In genomic region chr19:39407394-39407643, GRCh38 we compare ENCODE assay signal across 8 cellular contexts. TPM values are rescaled to one million over a fixed set of nuclear protein-coding genes. Genes with fewer than 3 reads are reported as not detected.
A peak's percentile ranks its signal among the peaks of the same experiment; 100 is the strongest.
DNase-seq lines count a peak whose midpoint lies in the region; ATAC-seq, FAIRE-seq and TF ChIP-seq lines count a peak whose summit lies in the region.

No MANE protein-coding gene starts in this region.

- intact Hi-C loops in activated CD8-positive, alpha-beta T cell treated with anti-CD3 and anti-CD28 coated beads for 36 hours (cut with micrococcal nuclease), result no loop called here

- peaks cover 28% of the 10 kb centered on the region for H3K36me3 Mint-ChIP-seq in activated CD8-positive, alpha-beta T cell treated with anti-CD3 and anti-CD28 coated beads for 36 hours (ENCODE audit: low read depth)

- H4K20me1 ChIP-seq in hepatocyte (ENCODE audit: insufficient read depth, poor library complexity, severe bottlenecking), result peaks cover 17% of the 10 kb centered on the region

- in situ Hi-C loops in HAP-1 (cut with MboI; ENCODE audit: low sequenced_read_pairs), result no loop called here

- CTCF ChIA-PET in activated CD8-positive, alpha-beta T cell treated with anti-CD3 and anti-CD28 coated beads for 36 hours (lab: Charles Lee), result interaction anchor here (0.9 to 3.9 kb wide), 3 partner anchors 9 to 16 kb away, joined by 3 to 32 read pairs (median 5); partner anchors contain the start of genes MED29 and PAF1

- no peaks in the 10 kb centered on the region for H3K27me3 ChIP-seq in HAP-1 (ENCODE audit: low read depth)
- H3K27me3 ChIP-seq in hepatocyte, result no peaks in the 10 kb centered on the region
- no peaks in the 10 kb centered on the region for H3K27me3 ChIP-seq in small intestine (ENCODE audit: control insufficient read depth in 2 of 2, insufficient read depth in 2 of 2, low read length in 2 of 2)

- TF ChIP-seq CTCF in activated CD8-positive, alpha-beta T cell treated with anti-CD3 and anti-CD28 coated beads for 36 hours (IDR thresholded peaks at IDR 0.05), result no peak
- TF ChIP-seq CTCF in hepatocyte (IDR thresholded peaks at IDR 0.05; ENCODE audit: poor library complexity), result no peak

- H3K4me1 ChIP-seq in HAP-1 (peaks cover 38% of the 10 kb centered on the region), hepatocyte (ENCODE audit: insufficient read depth) (peaks cover 33% of the 10 kb centered on the region), small intestine (ENCODE audit: control insufficient read depth in 2 of 2, insufficient read depth in 1 of 2, low read depth in 1 of 2, low read length in 1 of 2) (peaks cover 4 to 6% of the 10 kb centered on the region in 2 donors)

- TF ChIP-seq POLR2A in GM12892 (IDR thresholded peaks at IDR 0.05; ENCODE audit: low read depth, low read length), result no peak

- POLR2A ChIA-PET in activated CD8-positive, alpha-beta T cell treated with anti-CD3 and anti-CD28 coated beads for 36 hours (lab: Charles Lee), result interaction anchor here (0.9 to 4.5 kb wide), 10 partner anchors 10 to 74 kb away, joined by 3 to 50 read pairs (median 6); partner anchors contain the start of genes GMFG, MED29, PAF1 and RPS16

- 8% methylated on average over 12 of the region's 14 CpGs for WGBS in hepatocyte (ENCODE audit: low lambda C conversion rate, missing lambda C conversion rate)
- 0% methylated on average over 14 of the region's 14 CpGs for WGBS in small intestine, 3 donors

- H3K9me3 ChIP-seq in HAP-1 (no peaks in the 10 kb centered on the region), hepatocyte (ENCODE audit: low read depth) (no peaks in the 10 kb centered on the region), small intestine (ENCODE audit: control insufficient read depth, low read depth) (no peaks in the 10 kb centered on the region)

- H3K4me3 ChIP-seq in HAP-1 (peak overlapping the region; percentile 94), hepatocyte (peak overlapping the region; percentile 77), small intestine (ENCODE audit: low read depth in 1 of 2, low read length in 2 of 2) (peak overlapping the region; percentile 99)

- peak overlapping the region; percentile 79 for H3K4me3 Mint-ChIP-seq in activated CD8-positive, alpha-beta T cell treated with anti-CD3 and anti-CD28 coated beads for 36 hours

- H3K36me3 ChIP-seq in HAP-1 (replicated peaks) (peaks cover 7% of the 10 kb centered on the region), hepatocyte (replicated peaks; ENCODE audit: insufficient read depth, low read depth) (no peaks in the 10 kb centered on the region), small intestine (ENCODE audit: control insufficient read depth in 2 of 2, insufficient read depth in 2 of 2, low read length in 2 of 2) (peaks cover 5 to 10% of the 10 kb centered on the region in 2 donors)

- H3K4me1 Mint-ChIP-seq in activated CD8-positive, alpha-beta T cell treated with anti-CD3 and anti-CD28 coated beads for 36 hours (ENCODE audit: low read depth), result peaks cover 44% of the 10 kb centered on the region

- H2AFZ ChIP-seq in hepatocyte, result no peak overlapping the region

- H3K4me2 ChIP-seq in hepatocyte, result peak overlapping the region; percentile 85

- no peak for DNase-seq in HAP-1 (ENCODE audit: low spot score in 2 of 2)
- DNase-seq in activated CD8-positive, alpha-beta T cell treated with anti-CD3 and anti-CD28 coated beads for 36 hours, result no peak
- no peak for DNase-seq in hepatocyte (ENCODE audit: low spot score)
- no peak for DNase-seq in small intestine
- DNase-seq in effector CD8-positive, alpha-beta T cell (lab: John Stamatoyannopoulos, UW), result no peak
- DNase-seq in NCI-H2081 treated with DMSO at 0.1 percent for 48 hours (lab: John Stamatoyannopoulos, UW), result no peak
- no peak for DNase-seq in GM12892 (ENCODE audit: insufficient read length)

- peaks cover 2% of the 10 kb centered on the region for H3K27me3 Mint-ChIP-seq in activated CD8-positive, alpha-beta T cell treated with anti-CD3 and anti-CD28 coated beads for 36 hours

- no peak for ATAC-seq in activated CD8-positive, alpha-beta T cell treated with anti-CD3 and anti-CD28 coated beads for 36 hours
- no peak for ATAC-seq in GM19035 (IDR thresholded peaks at IDR 0.05; ENCODE audit: unreplicated experiment)

- H3K27ac ChIP-seq in hepatocyte (peak overlapping the region; percentile 100), small intestine (ENCODE audit: low read depth in 1 of 2, low read length in 1 of 2) (peak overlapping the region; percentile 97 to 100)

- no peaks in the 10 kb centered on the region for H3K9me2 ChIP-seq in hepatocyte (replicated peaks; ENCODE audit: insufficient read depth)

- H3K27ac Mint-ChIP-seq in activated CD8-positive, alpha-beta T cell treated with anti-CD3 and anti-CD28 coated beads for 36 hours, result peak overlapping the region; percentile 93

- no peaks in the 10 kb centered on the region for H3K9me3 Mint-ChIP-seq in activated CD8-positive, alpha-beta T cell treated with anti-CD3 and anti-CD28 coated beads for 36 hours

- peaks cover 41% of the 10 kb centered on the region for H3K79me2 ChIP-seq in hepatocyte

- FAIRE-seq in small intestine (lab: Jason Lieb, UNC) (no peak), GM12892 (lab: Jason Lieb, UNC) (no peak)

RNA-seq across cellular contexts. Expression of gene ZFP36, which starts 0.7 kb away (rescaled TPM):
- 10 to 100 TPM; 74.6 to 80.3 TPM for total RNA-seq in activated CD8-positive, alpha-beta T cell treated with anti-CD3 and anti-CD28 coated beads for 36 hours
- 72.9 and 95.8 TPM in 2 replicates for total RNA-seq in hepatocyte
- polyA plus RNA-seq in hepatocyte (1,034 and 1,087 TPM in 2 replicates), small intestine (100 to 1,000 TPM; 104 to 222 (median 167) TPM)
- 29.0 TPM for polyA plus RNA-seq in GM12892 (2012; ENCODE audit: missing spikeins)

RNA-seq across cellular contexts. Expression of gene PLEKHG2, which starts 5.2 kb away (rescaled TPM):
- total RNA-seq in activated CD8-positive, alpha-beta T cell treated with anti-CD3 and anti-CD28 coated beads for 36 hours, result 10 to 100 TPM; 35.9 to 42.8 TPM
- total RNA-seq in hepatocyte, result 17.7 and 25.3 TPM in 2 replicates
- polyA plus RNA-seq in hepatocyte, result 34.0 and 44.0 TPM in 2 replicates
- polyA plus RNA-seq in small intestine, result 1 to 10 TPM; 1.9 to 6.5 (median 6.1) TPM
- polyA plus RNA-seq in GM12892 (2012; ENCODE audit: missing spikeins), result 14.7 TPM

RNA-seq across cellular contexts. Expression of gene MED29, which starts 16.1 kb away (rescaled TPM):
- total RNA-seq in activated CD8-positive, alpha-beta T cell treated with anti-CD3 and anti-CD28 coated beads for 36 hours, result 10 to 100 TPM; 19.5 to 19.8 TPM
- 18.9 and 21.4 TPM in 2 replicates for total RNA-seq in hepatocyte
- 27.9 and 38.6 TPM in 2 replicates for polyA plus RNA-seq in hepatocyte
- 10 to 100 TPM; 20.3 to 29.3 (median 21.9) TPM for polyA plus RNA-seq in small intestine
- polyA plus RNA-seq in GM12892 (2012; ENCODE audit: missing spikeins), result 9.6 TPM

RNA-seq across cellular contexts. Expression of gene PAF1, which starts 16.4 kb away (rescaled TPM):
- 10 to 100 TPM; 35.5 to 36.5 TPM for total RNA-seq in activated CD8-positive, alpha-beta T cell treated with anti-CD3 and anti-CD28 coated beads for 36 hours
- 30.4 and 42.5 TPM in 2 replicates for total RNA-seq in hepatocyte
- polyA plus RNA-seq in hepatocyte, result 53.5 and 54.4 TPM in 2 replicates
- polyA plus RNA-seq in small intestine, result 10 to 100 TPM; 32.9 to 39.2 (median 36.5) TPM
- 24.4 TPM for polyA plus RNA-seq in GM12892 (2012; ENCODE audit: missing spikeins)

RNA-seq across cellular contexts. Expression of gene RPS16, which starts 28.4 kb away (rescaled TPM):
- total RNA-seq in activated CD8-positive, alpha-beta T cell treated with anti-CD3 and anti-CD28 coated beads for 36 hours, result 1,000 to 10,000 TPM; 3,249 to 3,324 TPM
- 63.8 and 115 TPM in 2 replicates for total RNA-seq in hepatocyte
- 409 and 411 TPM in 2 replicates for polyA plus RNA-seq in hepatocyte
- polyA plus RNA-seq in small intestine, result 1,000 to 10,000 TPM; 1,341 to 3,643 (median 3,272) TPM
- polyA plus RNA-seq in GM12892 (2012; ENCODE audit: missing spikeins), result 4,399 TPM
